ENCODE assay signal across 25 cellular contexts in the genomic region with DNA sequence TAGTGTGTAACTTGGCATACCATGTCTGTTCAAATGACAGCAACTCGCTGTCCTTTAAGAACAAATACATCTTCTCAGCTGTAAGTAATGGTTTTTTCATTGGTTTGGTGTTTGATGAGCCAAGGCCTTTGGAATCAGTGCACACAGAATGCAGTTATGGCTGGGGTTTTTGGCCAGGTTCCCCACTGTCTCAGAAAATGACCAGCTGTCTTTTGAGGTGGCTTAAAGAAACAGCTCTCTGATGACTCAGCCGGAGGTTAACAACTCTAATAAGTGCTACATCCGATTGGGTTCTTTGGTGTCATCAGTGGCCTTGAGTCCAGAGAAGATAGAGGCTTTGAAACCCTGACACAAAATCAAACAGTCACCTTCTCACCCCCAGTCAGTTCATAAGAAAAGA.
DNase-seq lines count a peak whose midpoint lies in the region; ATAC-seq and TF ChIP-seq lines count a peak whose summit lies in the region.
"Had no signal": no experiment of that assay in that cellular context is flagged by ENCODE, and none has a peak within 500 bp of the region (broad histone marks: within the 10 kb centered on the region; RNA-seq: fewer than 3 reads in every experiment).

No MANE protein-coding gene starts in this region.

- TF ChIP-seq CTCF in brain microvascular endothelial cell (IDR thresholded peaks at IDR 0.05; ENCODE audit: low read depth, low read length, missing control alignments): no peak
- TF ChIP-seq CTCF in kidney epithelial cell (IDR thresholded peaks at IDR 0.05; ENCODE audit: insufficient read depth, low read length, poor library complexity, severe bottlenecking): no peak
- TF ChIP-seq CTCF in upper lobe of left lung (IDR thresholded peaks at IDR 0.05): no peak
- TF ChIP-seq CTCF in GM10248 (IDR thresholded peaks at IDR 0.05; ENCODE audit: control extremely low read depth, extremely low read depth, low read depth, missing control alignments): no peak

- no peak for TF ChIP-seq POLR2A in upper lobe of left lung (IDR thresholded peaks at IDR 0.05)

- no peaks in the 10 kb centered on the region for H3K27me3 ChIP-seq in brain microvascular endothelial cell (replicated peaks)
- H3K27me3 ChIP-seq in kidney epithelial cell (ENCODE audit: control insufficient read depth, insufficient read depth, low read length): no peaks in the 10 kb centered on the region
- no peaks in the 10 kb centered on the region for H3K27me3 ChIP-seq in upper lobe of left lung
- H3K27me3 ChIP-seq: cardiac muscle cell, dorsolateral prefrontal cortex had no signal

- H3K27ac ChIP-seq in brain microvascular endothelial cell: no peak overlapping the region
- no peak overlapping the region for H3K27ac ChIP-seq in upper lobe of left lung
- H3K27ac ChIP-seq: A549, cardiac muscle cell, HL-60 had no signal

- no peaks in the 10 kb centered on the region for H3K4me1 ChIP-seq in upper lobe of left lung
- H3K4me1 ChIP-seq: A549 had no signal

- POLR2A ChIA-PET in GM10248 (lab: Yijun Ruan, JAX): no interaction called here

- DNase-seq in Right ventricle myocardium inferior (ENCODE audit: missing footprints): no peak
- DNase-seq in cardiac septum (ENCODE audit: low spot score): no peak
- DNase-seq in brain microvascular endothelial cell: peak; percentile 41
- DNase-seq in kidney epithelial cell (ENCODE audit: low read depth): peak; percentile 5
- no peak for DNase-seq in upper lobe of left lung
- no peak for DNase-seq in NCI-H2227 treated with DMSO at 0.1 percent for 48 hours (lab: John Stamatoyannopoulos, UW)
- no peak for DNase-seq in GM10248 (ENCODE audit: extremely low spot score)
- no peak for DNase-seq in epidermal melanocyte (ENCODE audit: insufficient read length, low spot score)
- DNase-seq: activated CD4-positive, alpha-beta memory T cell treated with anti-CD3 and anti-CD28 coated beads for 36 hours; activated CD4-positive, CD25-positive, alpha-beta regulatory T cell; activated gamma-delta T cell treated with Interleukin-2 at 50 U/mL for 16 hours; Calu3; foreskin fibroblast; NCI-H146; NCI-H82; nucleus accumbens; SK-N-SH; stimulated activated CD4-positive, alpha-beta T cell treated with anti-CD3 and anti-CD28 coated beads, Interleukin-15, amount 100 ng/mL, for 24 hours had no signal

- CTCF ChIA-PET in GM10248 (lab: Yijun Ruan, JAX): interaction anchor here (0.9 to 2.0 kb wide), 2 partner anchors 10 to 34 kb away, joined by 3 to 6 read pairs; no protein-coding TSS in a partner anchor

- intact Hi-C loops in Right ventricle myocardium inferior (cut with DNase I): no loop called here
- intact Hi-C loops in cardiac septum (cut with DNase I): no loop called here

- no peak for TF ChIP-seq EP300 in upper lobe of left lung (IDR thresholded peaks at IDR 0.05)

- in situ Hi-C loops in brain microvascular endothelial cell (cut with HindIII; ENCODE audit: low pct_ligation_motif_present, low sequenced_read_pairs): no loop called here

- peak; percentile 87 for ATAC-seq in Right ventricle myocardium inferior
- ATAC-seq in upper lobe of left lung (ENCODE audit: low FRiP score in 2 of 2): peak; percentile 28 to 68
- ATAC-seq: A549, GM23338, left lobe of liver, Panc1 had no signal

- 42 to 61% methylated on average over 3 of the region's 3 CpGs for WGBS in upper lobe of left lung, 2 donors

- H3K4me3 ChIP-seq in brain microvascular endothelial cell (ENCODE audit: low read depth, low read length) (no peak overlapping the region), kidney epithelial cell (ENCODE audit: low read depth, low read length) (no peak overlapping the region), upper lobe of left lung (no peak overlapping the region)
- H3K4me3 ChIP-seq: A549, cardiac muscle cell, dorsolateral prefrontal cortex, GM23338 had no signal

- H3K36me3 ChIP-seq in brain microvascular endothelial cell (replicated peaks) (no peaks in the 10 kb centered on the region), kidney epithelial cell (ENCODE audit: control insufficient read depth, insufficient read depth, low read length) (no peaks in the 10 kb centered on the region), upper lobe of left lung (no peaks in the 10 kb centered on the region)
- H3K36me3 ChIP-seq: cardiac muscle cell had no signal

- peaks cover 0 to 7% (median 2%) of the 10 kb centered on the region in 4 donors for H3K9me3 ChIP-seq in upper lobe of left lung
- H3K9me3 ChIP-seq: A549, SK-N-SH had no signal

Comparison
In these comparisons a context has a peak if more than half of its experiments do, and no peak if none do; other contexts are left out.
1. DNase-seq: peak in brain microvascular endothelial cell (single experiment) and kidney epithelial cell (single experiment); none in Right ventricle myocardium inferior (single experiment), cardiac septum (single experiment), upper lobe of left lung (0 of 2), NCI-H2227 treated with DMSO at 0.1 percent for 48 hours (single experiment), GM10248 (single experiment) and epidermal melanocyte (single experiment).